1 cellular context compared by ENCODE assay signal in genomic region chr4:151408380-151408629, GRCh38.
TF ChIP-seq lines count a peak whose summit lies in the region.

No MANE protein-coding gene starts in this region.

TF ChIP-seq in GM12878, 131 proteins besides CTCF, POLR2A, EP300 and RAD21:
- TF ChIP-seq ATF2 (IDR thresholded peaks at IDR 0.05; ENCODE audit: low read length) (no peak), ZNF592 (IDR thresholded peaks at IDR 0.05) (no peak), MAX (IDR thresholded peaks at IDR 0.05; ENCODE audit: low read depth, low read length) (no peak), IKZF2 (IDR thresholded peaks at IDR 0.05) (no peak), FOXM1 (IDR thresholded peaks at IDR 0.05; ENCODE audit: low read depth, low read length) (no peak), JUND (IDR thresholded peaks at IDR 0.05; ENCODE audit: low read depth, low read length) (no peak), MTA3 (IDR thresholded peaks at IDR 0.05; ENCODE audit: borderline replicate concordance, low read length) (no peak), RELA (IDR thresholded peaks at IDR 0.05; ENCODE audit: borderline replicate concordance, partially characterized antibody) (no peak), CHD2 (IDR thresholded peaks at IDR 0.05; ENCODE audit: borderline replicate concordance, low read depth, low read length) (no peak), BCL11A (IDR thresholded peaks at IDR 0.05; ENCODE audit: low read depth, low read length) (no peak), ZNF274 (IDR thresholded peaks at IDR 0.05; ENCODE audit: insufficient read depth, insufficient read length) (no peak), USF2 (IDR thresholded peaks at IDR 0.05; ENCODE audit: borderline replicate concordance, low read depth, low read length) (no peak)
